13 cellular contexts compared by ENCODE assay signal in genomic region chr14:74888164-74889158, GRCh38. TPM values are rescaled to one million over a fixed set of nuclear protein-coding genes. Genes with fewer than 3 reads are reported as not detected.
DNase-seq lines count a peak whose midpoint lies in the region; ATAC-seq, FAIRE-seq and TF ChIP-seq lines count a peak whose summit lies in the region.
"Had no signal": no experiment of that assay in that cellular context is flagged by ENCODE, and none has a peak within 500 bp of the region (broad histone marks: within the 10 kb centered on the region; RNA-seq: fewer than 3 reads in every experiment).

No MANE protein-coding gene starts in this region.

- no peak for DNase-seq in HEK293T (ENCODE audit: extremely low spot score)
- peak; percentile 26 for DNase-seq in dermis blood vessel endothelial cell
- DNase-seq in pancreas: no peak
- DNase-seq in NCI-H524 (lab: John Stamatoyannopoulos, UW): no peak
- no peak for DNase-seq in tibial nerve (ENCODE audit: low spot score in 2 of 2)
- DNase-seq: activated CD8-positive, alpha-beta memory T cell treated with anti-CD3 and anti-CD28 coated beads for 24 hours; GDM1; SIG-M5; substantia nigra had no signal

- no peak for TF ChIP-seq POLR2A in tibial nerve (IDR thresholded peaks at IDR 0.05)

- H3K4me3 ChIP-seq in pancreas: no peak overlapping the region
- no peak overlapping the region for H3K4me3 ChIP-seq in tibial nerve

- POLR2A ChIA-PET in HEK293T (lab: Yijun Ruan, JAX): interaction anchor here (1.0 to 1.4 kb wide), 2 partner anchors 9 to 10 kb away, joined by 3 read pairs; no protein-coding TSS in a partner anchor

- CTCF ChIA-PET in HEK293T (lab: Yijun Ruan, JAX): interaction anchor here (0.7 to 0.8 kb wide), 2 partner anchors 17 to 27 kb away, joined by 3 to 4 read pairs; no protein-coding TSS in a partner anchor

- H3K36me3 ChIP-seq in pancreas: peaks cover 0 to 39% (median 15%) of the 10 kb centered on the region in 3 donors
- H3K36me3 ChIP-seq in tibial nerve: peaks cover 0 to 54% (median 7%) of the 10 kb centered on the region in 3 donors

- H3K27me3 ChIP-seq in pancreas (no peaks in the 10 kb centered on the region), tibial nerve (no peaks in the 10 kb centered on the region)

- no peak for FAIRE-seq in pancreas (lab: Jason Lieb, UNC)

- 53 to 57% methylated on average over 12 of the region's 12 CpGs for WGBS in pancreas, 2 donors
- 73 to 80% methylated on average over 12 of the region's 12 CpGs for whole genome bisulfite sequencing in tibial nerve, 2 donors

- intact Hi-C loops in pancreas (cut with DNase I): no loop called here

- peak; percentile 71 for ATAC-seq in SK-N-SH treated with all-trans-retinoic acid at 6 μM for 48 hours
- peak; percentile 56 to 82 (median 65) for ATAC-seq in pancreas
- ATAC-seq in HG03095 (IDR thresholded peaks at IDR 0.05; ENCODE audit: unreplicated experiment): no peak
- ATAC-seq in HG03097 (IDR thresholded peaks at IDR 0.05; ENCODE audit: low FRiP score, unreplicated experiment): no peak

- H3K9me3 ChIP-seq in pancreas (no peaks in the 10 kb centered on the region), tibial nerve (no peaks in the 10 kb centered on the region)

- no peak for TF ChIP-seq CTCF in pancreas (IDR thresholded peaks at IDR 0.05)
- TF ChIP-seq CTCF in tibial nerve (IDR thresholded peaks at IDR 0.05): no peak

- H3K4me1 ChIP-seq in pancreas (peaks cover 7 to 13% (median 12%) of the 10 kb centered on the region in 3 donors), tibial nerve (peaks cover 0 to 52% (median 30%) of the 10 kb centered on the region in 4 donors)

- H3K27ac ChIP-seq in pancreas (peak overlapping the region in 3 of 4 donors; percentile 9 to 48 (median 28)), tibial nerve (no peak overlapping the region)
- H3K27ac ChIP-seq: HL-60 had no signal

- TF ChIP-seq EP300 in tibial nerve (IDR thresholded peaks at IDR 0.05): no peak

TF ChIP-seq in HEK293T, 16 proteins besides CTCF, POLR2A, EP300 and RAD21:
- TF ChIP-seq PKNOX1 (IDR thresholded peaks at IDR 0.05) (0 out of 2 replicates have a peak, but pooled peaks have one; percentile 7), CTBP1 (IDR thresholded peaks at IDR 0.05; ENCODE audit: borderline replicate concordance) (0 out of 2 replicates have a peak, but pooled peaks have one; percentile 4), ZNF384 (IDR thresholded peaks at IDR 0.05) (0 out of 2 replicates have a peak, but pooled peaks have one; percentile 25), FOXM1 (IDR thresholded peaks at IDR 0.05; ENCODE audit: borderline replicate concordance) (no peak)

TF ChIP-seq in SK-N-SH treated with all-trans-retinoic acid at 6 μM for 48 hours, 23 proteins besides CTCF, POLR2A, EP300 and RAD21:
- TF ChIP-seq ESRRG (CRISPR knock-in tag; IDR thresholded peaks at IDR 0.05) (no peak), ISL1 (CRISPR knock-in tag; IDR thresholded peaks at IDR 0.05) (peak; percentile 92), BACH2 (CRISPR knock-in tag; IDR thresholded peaks at IDR 0.05; ENCODE audit: borderline replicate concordance) (no peak)

RNA-seq across cellular contexts. Expression of gene DLST, which starts 6.7 kb away (rescaled TPM):
- total RNA-seq in dermis blood vessel endothelial cell (58.0 and 91.4 TPM in 2 replicates), pancreas (10 to 100 TPM; 33.5 to 46.0 (median 39.3) TPM), tibial nerve (10 to 100 TPM; 73.5 to 94.8 (median 87.2) TPM)
- polyA plus RNA-seq in pancreas: 10 to 100 TPM; 22.8 to 40.4 TPM

RNA-seq across cellular contexts. Expression of gene PROX2, which starts 12.5 kb away (rescaled TPM):
- total RNA-seq in dermis blood vessel endothelial cell (not detected in 2 replicates), pancreas (not detected), tibial nerve (not detected)
- not detected for polyA plus RNA-seq in pancreas

RNA-seq across cellular contexts. Expression of gene RPS6KL1, which starts 34.6 kb away (rescaled TPM):
- 10.4 and 12.4 TPM in 2 replicates for total RNA-seq in dermis blood vessel endothelial cell
- 1 to 10 TPM; 4.0 to 7.7 (median 6.5) TPM for total RNA-seq in pancreas
- 10 to 100 TPM; 14.6 to 23.8 TPM for polyA plus RNA-seq in pancreas
- 10 to 100 TPM in 2 of 4 donors, 1 to 10 TPM in 2; 2.0 to 20.7 (median 7.7) TPM for total RNA-seq in tibial nerve

Comparison
In these comparisons a context has a peak if more than half of its experiments do, and no peak if none do; other contexts are left out.
1. ATAC-seq: peak in SK-N-SH treated with all-trans-retinoic acid at 6 μM for 48 hours (single experiment) and pancreas (4 of 4); none in HG03095 (single experiment) and HG03097 (single experiment).
2. H3K27ac ChIP-seq: peak in pancreas (3 of 4); none in tibial nerve (0 of 4).